ENCODE assay signal across 14 cellular contexts in genomic region chr17:63760771-63761539, GRCh38.
DNase-seq lines count a peak whose midpoint lies in the region; ATAC-seq and FAIRE-seq lines count a peak whose summit lies in the region.
"Had no signal": no experiment of that assay in that cellular context is flagged by ENCODE, and none has a peak within 500 bp of the region (broad histone marks: within the 10 kb centered on the region; RNA-seq: fewer than 3 reads in every experiment).

No MANE protein-coding gene starts in this region.

- ATAC-seq in stimulated activated naive CD8-positive, alpha-beta T cell treated with anti-CD3 and anti-CD28 coated beads, Interleukin-15, amount 100 ng/mL, for 72 hours, result peak; percentile 33
- no peak for ATAC-seq in HG02840 (IDR thresholded peaks at IDR 0.05; ENCODE audit: low FRiP score, unreplicated experiment)
- ATAC-seq: foreskin keratinocyte, SK-N-SH treated with all-trans-retinoic acid at 6 μM for 48 hours had no signal

- CTCF ChIA-PET in activated naive CD4-positive, alpha-beta T cell treated with anti-CD3 and anti-CD28 coated beads, Interleukin-2, amount 10 ng/mL, durations not matched to agents 7 days and 5 days (lab: Charles Lee), result no interaction called here

- peaks cover 47% of the 10 kb centered on the region for H3K36me3 Mint-ChIP-seq in activated naive CD4-positive, alpha-beta T cell treated with anti-CD3 and anti-CD28 coated beads, Interleukin-2, amount 10 ng/mL, durations not matched to agents 7 days and 5 days
- peaks cover 77% of the 10 kb centered on the region for H3K36me3 Mint-ChIP-seq in dendritic cell treated with granulocyte-macrophage colony-stimulating factor and Interleukin-4, amounts not matched to agents 40 ng/mL and 50 ng/mL, for 4 days (ENCODE audit: low read depth)

- no peaks in the 10 kb centered on the region for H3K9me3 Mint-ChIP-seq in activated naive CD4-positive, alpha-beta T cell treated with anti-CD3 and anti-CD28 coated beads, Interleukin-2, amount 10 ng/mL, durations not matched to agents 7 days and 5 days
- no peaks in the 10 kb centered on the region for H3K9me3 Mint-ChIP-seq in dendritic cell treated with granulocyte-macrophage colony-stimulating factor and Interleukin-4, amounts not matched to agents 40 ng/mL and 50 ng/mL, for 4 days
- H3K9me3 Mint-ChIP-seq in stimulated activated naive CD8-positive, alpha-beta T cell treated with anti-CD3 and anti-CD28 coated beads, Interleukin-15, amount 100 ng/mL, for 72 hours, result no peaks in the 10 kb centered on the region
- H3K9me3 Mint-ChIP-seq: nephron progenitor cell had no signal

- intact Hi-C loops in dendritic cell treated with granulocyte-macrophage colony-stimulating factor and Interleukin-4, amounts not matched to agents 40 ng/mL and 50 ng/mL, for 4 days (cut with micrococcal nuclease), result no loop called here

- FAIRE-seq in RCC 7860 (lab: Jason Lieb, UNC), result no peak

- no peak overlapping the region for H3K4me3 Mint-ChIP-seq in activated naive CD4-positive, alpha-beta T cell treated with anti-CD3 and anti-CD28 coated beads, Interleukin-2, amount 10 ng/mL, durations not matched to agents 7 days and 5 days
- H3K4me3 Mint-ChIP-seq in dendritic cell treated with granulocyte-macrophage colony-stimulating factor and Interleukin-4, amounts not matched to agents 40 ng/mL and 50 ng/mL, for 4 days, result peak overlapping the region; percentile 26
- no peak overlapping the region for H3K4me3 Mint-ChIP-seq in stimulated activated naive CD8-positive, alpha-beta T cell treated with anti-CD3 and anti-CD28 coated beads, Interleukin-15, amount 100 ng/mL, for 72 hours
- H3K4me3 Mint-ChIP-seq: nephron progenitor cell had no signal

- peaks cover 7% of the 10 kb centered on the region for H3K4me1 Mint-ChIP-seq in activated naive CD4-positive, alpha-beta T cell treated with anti-CD3 and anti-CD28 coated beads, Interleukin-2, amount 10 ng/mL, durations not matched to agents 7 days and 5 days
- H3K4me1 Mint-ChIP-seq in dendritic cell treated with granulocyte-macrophage colony-stimulating factor and Interleukin-4, amounts not matched to agents 40 ng/mL and 50 ng/mL, for 4 days (ENCODE audit: low read depth), result peaks cover 36% of the 10 kb centered on the region
- peaks cover 17% of the 10 kb centered on the region for H3K4me1 Mint-ChIP-seq in stimulated activated naive CD8-positive, alpha-beta T cell treated with anti-CD3 and anti-CD28 coated beads, Interleukin-15, amount 100 ng/mL, for 72 hours
- H3K4me1 Mint-ChIP-seq: nephron progenitor cell had no signal

- no peaks in the 10 kb centered on the region for H3K27me3 Mint-ChIP-seq in activated naive CD4-positive, alpha-beta T cell treated with anti-CD3 and anti-CD28 coated beads, Interleukin-2, amount 10 ng/mL, durations not matched to agents 7 days and 5 days
- H3K27me3 Mint-ChIP-seq in dendritic cell treated with granulocyte-macrophage colony-stimulating factor and Interleukin-4, amounts not matched to agents 40 ng/mL and 50 ng/mL, for 4 days, result no peaks in the 10 kb centered on the region
- no peaks in the 10 kb centered on the region for H3K27me3 Mint-ChIP-seq in stimulated activated naive CD8-positive, alpha-beta T cell treated with anti-CD3 and anti-CD28 coated beads, Interleukin-15, amount 100 ng/mL, for 72 hours

- no peak for DNase-seq in activated naive CD4-positive, alpha-beta T cell treated with anti-CD3 and anti-CD28 coated beads, Interleukin-2, amount 10 ng/mL, durations not matched to agents 7 days and 5 days
- no peak for DNase-seq in activated naive CD4-positive, alpha-beta T cell treated with Interleukin-2 at 50 U/mL for 16 hours
- DNase-seq in RCC 7860 (ENCODE audit: low spot score) (peak; percentile 31), NCI-H1694 (lab: John Stamatoyannopoulos, UW) (no peak), NCI-H1930 (lab: John Stamatoyannopoulos, UW) (no peak)
- no peak for DNase-seq in stimulated activated naive CD8-positive, alpha-beta T cell treated with anti-CD3 and anti-CD28 coated beads, Interleukin-15, amount 100 ng/mL, for 72 hours
- DNase-seq: NCI-H2029 treated with DMSO at 0.1 percent for 48 hours; NCI-H526 treated with DMSO at 0.1 percent for 48 hours; nephron progenitor cell; stimulated activated CD4-positive, alpha-beta T cell treated with anti-CD3 and anti-CD28 coated beads, Interleukin-12 subunit alpha, Interleukin-12 subunit beta, amount 100 ng/mL, for 4 hours had no signal

- H3K27ac Mint-ChIP-seq in activated naive CD4-positive, alpha-beta T cell treated with anti-CD3 and anti-CD28 coated beads, Interleukin-2, amount 10 ng/mL, durations not matched to agents 7 days and 5 days, result peak overlapping the region; percentile 19
- H3K27ac Mint-ChIP-seq in dendritic cell treated with granulocyte-macrophage colony-stimulating factor and Interleukin-4, amounts not matched to agents 40 ng/mL and 50 ng/mL, for 4 days, result peak overlapping the region; percentile 82
- no peak overlapping the region for H3K27ac Mint-ChIP-seq in stimulated activated naive CD8-positive, alpha-beta T cell treated with anti-CD3 and anti-CD28 coated beads, Interleukin-15, amount 100 ng/mL, for 72 hours
- H3K27ac Mint-ChIP-seq: nephron progenitor cell had no signal

Comparison
In these comparisons a context has a peak if more than half of its experiments do, and no peak if none do; other contexts are left out.
1. H3K27ac Mint-ChIP-seq: peak in activated naive CD4-positive, alpha-beta T cell treated with anti-CD3 and anti-CD28 coated beads, Interleukin-2, amount 10 ng/mL, durations not matched to agents 7 days and 5 days (single experiment) and dendritic cell treated with granulocyte-macrophage colony-stimulating factor and Interleukin-4, amounts not matched to agents 40 ng/mL and 50 ng/mL, for 4 days (single experiment); none in stimulated activated naive CD8-positive, alpha-beta T cell treated with anti-CD3 and anti-CD28 coated beads, Interleukin-15, amount 100 ng/mL, for 72 hours (0 of 2).